Comparison of ENCODE assay signal across 8 cellular contexts in genomic region chr12:99386907-99387306, GRCh38.
A peak's percentile ranks its signal among the peaks of the same experiment; 100 is the strongest.
DNase-seq lines count a peak whose midpoint lies in the region; FAIRE-seq and TF ChIP-seq lines count a peak whose summit lies in the region.

No MANE protein-coding gene starts in this region.

- no peaks in the 10 kb centered on the region for H3K27me3 ChIP-seq in breast epithelium

- DNase-seq in MCF 10A (ENCODE audit: unreplicated experiment) = peak; percentile 70
- DNase-seq in breast epithelium (ENCODE audit: low spot score in 2 of 2) = no peak
- DNase-seq in M059J (ENCODE audit: low read depth) = peak; percentile 45
- DNase-seq in amniotic stem cell (lab: John Stamatoyannopoulos, UW) = peak; percentile 53
- DNase-seq in urothelium cell line (ENCODE audit: low spot score) = peak; percentile 10
- no peak for DNase-seq in globus pallidus (ENCODE audit: low spot score)
- DNase-seq in ureter (ENCODE audit: low spot score) = no peak
- no peak for DNase-seq in NCI-H1930 (lab: John Stamatoyannopoulos, UW)

- intact Hi-C loops in MCF 10A (cut with micrococcal nuclease) (loop anchor here (1.0 kb wide), 4 partner anchors 233 to 380 kb away; no protein-coding TSS in a partner anchor), breast epithelium (cut with DNase I; ENCODE audit: low total_unique reads) (no loop called here)

- no peaks in the 10 kb centered on the region for H3K27me3 Mint-ChIP-seq in MCF 10A (ENCODE audit: insufficient read depth, unreplicated experiment)

- no TSS peak for BruUV-seq in MCF 10A (replicated peaks; lab: Mats Ljungman, UMichigan)

- CTCF ChIA-PET in MCF 10A (lab: Yijun Ruan, JAX) = interaction anchor here (0.6 to 5.3 kb wide), 21 partner anchors 9 to 1522 kb away, joined by 3 to 35 read pairs (median 4); no protein-coding TSS in a partner anchor

- H3K4me1 ChIP-seq in breast epithelium = no peaks in the 10 kb centered on the region

- TF ChIP-seq POLR2A in breast epithelium (IDR thresholded peaks at IDR 0.05) = no peak

- H3K36me3 Mint-ChIP-seq in MCF 10A (ENCODE audit: insufficient read depth, unreplicated experiment) = no peaks in the 10 kb centered on the region

- no peaks in the 10 kb centered on the region for H3K9me3 ChIP-seq in breast epithelium

- no peak overlapping the region for H3K4me3 ChIP-seq in breast epithelium

- H3K27ac ChIP-seq in breast epithelium = no peak overlapping the region

- FAIRE-seq in urothelium cell line (lab: Jason Lieb, UNC) = no peak

- H3K9me3 Mint-ChIP-seq in MCF 10A (ENCODE audit: unreplicated experiment) = no peaks in the 10 kb centered on the region

- POLR2A ChIA-PET in MCF 10A (lab: Yijun Ruan, JAX) = interaction anchor here (0.7 to 1.5 kb wide), 3 partner anchors 181 to 381 kb away, joined by 3 to 4 read pairs (median 3); no protein-coding TSS in a partner anchor

- TF ChIP-seq CTCF in MCF 10A (IDR thresholded peaks at IDR 0.05; ENCODE audit: unreplicated experiment) = peak; percentile 66
- no peak for TF ChIP-seq CTCF in breast epithelium (IDR thresholded peaks at IDR 0.05)

- H3K4me1 Mint-ChIP-seq in MCF 10A (ENCODE audit: insufficient read depth, unreplicated experiment) = peaks cover 4% of the 10 kb centered on the region

- no peak overlapping the region for H3K27ac Mint-ChIP-seq in MCF 10A (ENCODE audit: low read depth, unreplicated experiment)

- no peak overlapping the region for H3K4me3 Mint-ChIP-seq in MCF 10A (ENCODE audit: unreplicated experiment)

- H3K36me3 ChIP-seq in breast epithelium = no peaks in the 10 kb centered on the region

Comparison
In these comparisons a context has a peak if more than half of its experiments do, and no peak if none do; other contexts are left out.
1. DNase-seq: peak in MCF 10A (single experiment), M059J (single experiment), amniotic stem cell (single experiment) and urothelium cell line (single experiment); none in breast epithelium (0 of 2), globus pallidus (single experiment), ureter (single experiment) and NCI-H1930 (0 of 2).